In genomic region chr16:1489077-1489476, GRCh38 we compare ENCODE assay signal across 1 cellular context.
TF ChIP-seq lines count a peak whose summit lies in the region.

No MANE protein-coding gene starts in this region.

TF ChIP-seq in H1, 55 proteins besides CTCF, POLR2A, EP300 and RAD21:
- TF ChIP-seq E2F6 (IDR thresholded peaks at IDR 0.05) (0 out of 2 replicates have a peak, but pooled peaks have one; percentile 16), JUN (IDR thresholded peaks at IDR 0.05; ENCODE audit: low read depth, low read length) (no peak)
